8 cellular contexts compared by ENCODE assay signal in genomic region chr7:34906266-34906850, GRCh38.
A peak's percentile ranks its signal among the peaks of the same experiment; 100 is the strongest.
DNase-seq lines count a peak whose midpoint lies in the region; ATAC-seq and TF ChIP-seq lines count a peak whose summit lies in the region.
"Not testable (repeated sequence)": the region's sequence is repeated elsewhere in the genome, so short reads cannot be mapped to it uniquely, and the experiment has no call there.

No MANE protein-coding gene starts in this region.

- H2BK5ac ChIP-seq in mesendoderm (ENCODE audit: low read length) = not testable (repeated sequence)

- not testable (repeated sequence) for H3K27me3 ChIP-seq in CD4-positive, CD25-positive, alpha-beta regulatory T cell (ENCODE audit: control insufficient read depth, insufficient read depth, low read length); esophagus squamous epithelium; mesendoderm (ENCODE audit: insufficient read depth, low read length, poor library complexity); skeletal muscle satellite cell (ENCODE audit: control insufficient read depth, insufficient read depth, low read length)

- H3K4me3 ChIP-seq in CD4-positive, CD25-positive, alpha-beta regulatory T cell (ENCODE audit: low read depth, low read length); mesendoderm (ENCODE audit: low read length): not testable (repeated sequence)
- H3K4me3 ChIP-seq in HEK293 (ENCODE audit: low read depth, low read length) = peak overlapping the region; percentile 42
- H3K4me3 ChIP-seq in esophagus squamous epithelium = peak overlapping the region; percentile 12 to 50 (median 31)
- H3K4me3 ChIP-seq in skeletal muscle satellite cell (ENCODE audit: low read length) = peak overlapping the region; percentile 47

- 44 to 46% methylated on average over 10 to 14 of the region's 30 CpGs for WGBS in esophagus squamous epithelium, 2 donors
- no CpG with 5 or more reads among the region's 30 CpGs for WGBS in mesendoderm (ENCODE audit: extremely low coverage, insufficient coverage, low lambda C conversion rate)

- H3K18ac ChIP-seq in mesendoderm (ENCODE audit: low read length) = not testable (repeated sequence)

- H3K23ac ChIP-seq in mesendoderm (ENCODE audit: low read length) = not testable (repeated sequence)

- H3K27me3 Mint-ChIP-seq in CD4-positive, CD25-positive, alpha-beta regulatory T cell = peaks cover 14% of the 10 kb centered on the region
- H3K27me3 Mint-ChIP-seq in activated naive CD8-positive, alpha-beta T cell = not testable (repeated sequence)

- not testable (repeated sequence) for H3K9me3 Mint-ChIP-seq in CD4-positive, CD25-positive, alpha-beta regulatory T cell; activated naive CD8-positive, alpha-beta T cell (ENCODE audit: low read depth)

- ATAC-seq in CD4-positive, CD25-positive, alpha-beta regulatory T cell (ENCODE audit: low read depth in 2 of 2) = not testable (repeated sequence)

- not testable (repeated sequence) for H3K9me3 ChIP-seq in CD4-positive, CD25-positive, alpha-beta regulatory T cell (ENCODE audit: control insufficient read depth in 2 of 2, low read length in 2 of 2); HEK293 (ENCODE audit: control insufficient read depth, insufficient read depth, low read depth, low read length); esophagus squamous epithelium; skeletal muscle satellite cell (replicated peaks; ENCODE audit: low read length)

- H4K5ac ChIP-seq in mesendoderm (ENCODE audit: low read length) = not testable (repeated sequence)

- CTCF ChIA-PET in HEK293 (lab: Yijun Ruan, JAX) = interaction anchor here (0.7 kb wide), 2 partner anchors 78 to 117 kb away, joined by 3 to 4 read pairs; no protein-coding TSS in a partner anchor

- H3K27ac Mint-ChIP-seq in CD4-positive, CD25-positive, alpha-beta regulatory T cell; activated naive CD8-positive, alpha-beta T cell: not testable (repeated sequence)

- H3K56ac ChIP-seq in mesendoderm (ENCODE audit: low read length) = peak overlapping the region; percentile 15

- H3K79me1 ChIP-seq in mesendoderm (ENCODE audit: low read length) = not testable (repeated sequence)

- TF ChIP-seq POLR2A in esophagus squamous epithelium (IDR thresholded peaks at IDR 0.05) = not testable (repeated sequence)

- H3K9ac ChIP-seq in mesendoderm (ENCODE audit: low read length); skeletal muscle satellite cell (ENCODE audit: low read depth, low read length): not testable (repeated sequence)

- not testable (repeated sequence) for H3K4ac ChIP-seq in mesendoderm (ENCODE audit: low read depth, low read length)

- not testable (repeated sequence) for H3K36me3 ChIP-seq in CD4-positive, CD25-positive, alpha-beta regulatory T cell (ENCODE audit: control insufficient read depth, insufficient read depth, low read length); HEK293 (ENCODE audit: control insufficient read depth in 2 of 2, insufficient read depth in 1 of 2, low read length in 2 of 2); esophagus squamous epithelium; mesendoderm (ENCODE audit: control insufficient read depth, insufficient read depth, low read length); skeletal muscle satellite cell (ENCODE audit: insufficient read depth, low read length)

- intact Hi-C loops in esophagus squamous epithelium (cut with DNase I) = not testable (repeated sequence)

- not testable (repeated sequence) for H3K27ac ChIP-seq in CD4-positive, CD25-positive, alpha-beta regulatory T cell (ENCODE audit: insufficient read depth, low read length, poor library complexity, severe bottlenecking); HEK293 (ENCODE audit: extremely low read depth, low read depth, low read length); esophagus squamous epithelium; mesendoderm (ENCODE audit: low read depth, low read length)

- H3K4me2 ChIP-seq in mesendoderm (ENCODE audit: low read length) = not testable (repeated sequence)
- peak overlapping the region; percentile 56 for H3K4me2 ChIP-seq in skeletal muscle satellite cell (ENCODE audit: low read length)

- not testable (repeated sequence) for H3K4me1 Mint-ChIP-seq in CD4-positive, CD25-positive, alpha-beta regulatory T cell; activated naive CD8-positive, alpha-beta T cell (ENCODE audit: low read depth)

- not testable (repeated sequence) for H3K4me1 ChIP-seq in CD4-positive, CD25-positive, alpha-beta regulatory T cell (ENCODE audit: control insufficient read depth, insufficient read depth, low read length, poor library complexity, severe bottlenecking); HEK293 (ENCODE audit: control insufficient read depth, insufficient read depth, low read length); esophagus squamous epithelium; mesendoderm (ENCODE audit: control insufficient read depth, low read depth, low read length); skeletal muscle satellite cell (ENCODE audit: control insufficient read depth, insufficient read depth, low read length)

- peak in 1 of 3 donors; percentile 21 for DNase-seq in CD4-positive, CD25-positive, alpha-beta regulatory T cell
- DNase-seq in NCI-H510A (lab: John Stamatoyannopoulos, UW) (peak; percentile 5), mesendoderm (peak; percentile 34)
- DNase-seq in activated CD4-positive, alpha-beta T cell treated with anti-CD3 and anti-CD28 coated beads for 48 hours = peak; percentile 5
- not testable (repeated sequence) for DNase-seq in esophagus squamous epithelium (lab: John Stamatoyannopoulos, UW)

- not testable (repeated sequence) for H2AK5ac ChIP-seq in mesendoderm (ENCODE audit: low read length)

- H2BK120ac ChIP-seq in mesendoderm (ENCODE audit: low read depth, low read length) = not testable (repeated sequence)

- H2BK15ac ChIP-seq in mesendoderm (replicated peaks; ENCODE audit: low read depth) = not testable (repeated sequence)

- POLR2A ChIA-PET in HEK293 (lab: Yijun Ruan, JAX) = not testable (repeated sequence)

- not testable (repeated sequence) for H3K36me3 Mint-ChIP-seq in CD4-positive, CD25-positive, alpha-beta regulatory T cell; activated naive CD8-positive, alpha-beta T cell

- not testable (repeated sequence) for H3K79me2 ChIP-seq in mesendoderm (ENCODE audit: control insufficient read depth, insufficient read depth, low read length)

- H4K8ac ChIP-seq in mesendoderm (ENCODE audit: low read depth, low read length) = not testable (repeated sequence)

- peak overlapping the region; percentile 49 to 86 (median 74) for H3K4me3 Mint-ChIP-seq in CD4-positive, CD25-positive, alpha-beta regulatory T cell
- peak overlapping the region; percentile 54 for H3K4me3 Mint-ChIP-seq in activated naive CD8-positive, alpha-beta T cell

- TF ChIP-seq CTCF in HEK293 (tag by site-specific recombination; IDR thresholded peaks at IDR 0.05); esophagus squamous epithelium (IDR thresholded peaks at IDR 0.05): not testable (repeated sequence)

TF ChIP-seq in HEK293, 187 proteins besides CTCF, POLR2A, EP300 and RAD21:
- TF ChIP-seq ZBTB48 (tag by site-specific recombination; IDR thresholded peaks at IDR 0.05) (peak; percentile 59; the same call in 1 of the 2 replicates), ZNF777 (tag by site-specific recombination; IDR thresholded peaks at IDR 0.05; ENCODE audit: borderline replicate concordance) (0 out of 2 replicates have a peak, but pooled peaks have one; percentile 28), ZBTB17 (tag by site-specific recombination; IDR thresholded peaks at IDR 0.05) (0 out of 2 replicates have a peak, but pooled peaks have one; percentile 25), GLIS1 (tag by site-specific recombination; IDR thresholded peaks at IDR 0.05) (0 out of 2 replicates have a peak, but pooled peaks have one; percentile 13)
- TF ChIP-seq, protein P1, sequence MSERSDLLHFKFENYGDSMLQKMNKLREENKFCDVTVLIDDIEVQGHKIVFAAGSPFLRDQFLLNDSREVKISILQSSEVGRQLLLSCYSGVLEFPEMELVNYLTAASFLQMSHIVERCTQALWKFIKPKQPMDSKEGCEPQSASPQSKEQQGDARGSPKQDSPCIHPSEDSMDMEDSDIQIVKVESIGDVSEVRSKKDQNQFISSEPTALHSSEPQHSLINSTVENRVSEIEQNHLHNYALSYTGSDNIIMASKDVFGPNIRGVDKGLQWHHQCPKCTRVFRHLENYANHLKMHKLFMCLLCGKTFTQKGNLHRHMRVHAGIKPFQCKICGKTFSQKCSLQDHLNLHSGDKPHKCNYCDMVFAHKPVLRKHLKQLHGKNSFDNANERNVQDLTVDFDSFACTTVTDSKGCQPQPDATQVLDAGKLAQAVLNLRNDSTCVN (tag by site-specific recombination; optimal IDR thresholded peaks at IDR 0.05) = peak; percentile 54
